8 cellular contexts compared by ENCODE assay signal in the genomic region with DNA sequence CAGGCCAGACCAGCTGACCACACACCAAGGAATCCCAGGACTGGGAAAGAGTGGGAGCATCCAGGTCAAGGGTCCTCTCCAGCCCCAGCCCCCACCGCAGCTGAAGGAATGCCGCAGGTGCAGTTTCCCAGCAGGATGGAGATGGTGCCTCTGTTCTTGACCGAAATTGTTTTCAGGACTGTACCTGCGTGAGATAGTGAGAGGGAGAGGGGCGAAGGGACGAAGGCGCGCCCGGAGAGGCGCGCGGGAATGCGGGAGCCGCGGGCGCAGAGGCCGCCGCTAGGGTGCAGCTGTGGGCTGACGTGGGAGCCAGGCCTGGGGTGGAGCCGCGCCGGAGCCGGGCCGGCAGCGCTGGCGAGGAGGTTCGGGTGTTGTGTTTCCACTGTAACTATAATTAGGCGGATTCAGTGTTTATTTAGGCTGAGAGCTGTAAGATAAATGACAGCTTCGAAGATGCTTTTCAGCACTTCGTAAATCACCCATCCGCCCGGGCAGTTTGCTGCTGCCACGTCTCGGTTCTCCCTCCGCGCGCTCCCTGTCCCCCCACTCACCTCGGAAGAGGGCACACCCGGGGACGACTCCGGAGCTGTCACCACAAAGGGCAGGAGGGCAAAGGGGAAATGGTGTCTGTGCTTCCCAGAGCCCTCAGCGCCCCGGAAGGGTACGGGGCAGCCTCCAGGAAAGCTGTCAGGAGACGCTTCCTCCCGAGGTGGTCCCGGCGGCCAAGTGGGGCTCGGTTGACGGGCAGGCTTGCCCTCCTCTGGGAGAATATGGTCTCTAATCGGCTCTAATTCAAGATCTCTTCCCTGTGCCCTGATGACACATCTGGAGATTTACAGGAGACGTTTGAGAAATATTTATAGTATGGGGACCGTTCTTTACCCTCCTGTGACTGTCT. TPM values are rescaled to one million over a fixed set of nuclear protein-coding genes. Genes with fewer than 3 reads are reported as not detected.
DNase-seq lines count a peak whose midpoint lies in the region; ATAC-seq and TF ChIP-seq lines count a peak whose summit lies in the region.

No MANE protein-coding gene starts in this region.

- intact Hi-C loops in Panc1 (cut with micrococcal nuclease; ENCODE audit: unreplicated experiment): loop anchor here (5.0 kb wide), 1 partner anchor 50 kb away; no protein-coding TSS in a partner anchor

- CTCF ChIA-PET in Panc1 (lab: Charles Lee): interaction anchor here (1.0 to 1.7 kb wide), 4 partner anchors 9 to 231 kb away, joined by 3 to 6 read pairs (median 3); no protein-coding TSS in a partner anchor

- H3K9me3 ChIP-seq in Panc1 (ENCODE audit: control insufficient read depth, insufficient read depth, low read depth, low read length): no peaks in the 10 kb centered on the region
- no peaks in the 10 kb centered on the region for H3K9me3 ChIP-seq in thymus (ENCODE audit: control insufficient read depth)

- H3K27me3 ChIP-seq in Panc1 (ENCODE audit: control insufficient read depth, insufficient read depth, low read length) (no peaks in the 10 kb centered on the region), foreskin keratinocyte (no peaks in the 10 kb centered on the region), thymus (ENCODE audit: control insufficient read depth, insufficient read depth) (peaks cover 22% of the 10 kb centered on the region)

- DNase-seq in DMS153 treated with DMSO at 0.1 percent for 48 hours (lab: John Stamatoyannopoulos, UW; ENCODE audit: unreplicated experiment) (peak; percentile 76), Panc1 (ENCODE audit: low read depth, low spot score) (no peak), foreskin keratinocyte (no peak), omental fat pad (ENCODE audit: low spot score) (peak; percentile 35)
- peak; percentile 40 for DNase-seq in activated T-helper 1 cell treated with anti-CD3 and anti-CD28 coated beads, Interleukin-2, amount 50 U/mL, for 16 hours (ENCODE audit: low read depth in 1 of 2, low spot score in 1 of 2)

- H3K4me1 ChIP-seq in Panc1 (ENCODE audit: control insufficient read depth, insufficient read depth, low read length) (peaks cover 38% of the 10 kb centered on the region), foreskin keratinocyte (peaks cover 10% of the 10 kb centered on the region), thymus (ENCODE audit: control insufficient read depth, insufficient read depth, low read length) (peaks cover 8% of the 10 kb centered on the region)

- ATAC-seq in HG03159 (IDR thresholded peaks at IDR 0.05; ENCODE audit: unreplicated experiment) (peak; percentile 53), Panc1 (peak; percentile 90), foreskin keratinocyte (peak; percentile 70), omental fat pad (ENCODE audit: low FRiP score) (peak; percentile 96), HG03571 (IDR thresholded peaks at IDR 0.05; ENCODE audit: unreplicated experiment) (no peak)

- in situ Hi-C loops in Panc1 (cut with HindIII; ENCODE audit: low pct_unique_long_range_greater_than_20kb, low sequenced_read_pairs): no loop called here

- WGBS in thymus: 5% methylated on average over 53 of the region's 53 CpGs

- H3K4me3 ChIP-seq in Panc1 (ENCODE audit: low read depth in 2 of 2, low read length in 2 of 2) (peak overlapping the region; percentile 26 to 60), thymus (ENCODE audit: low read length) (peak overlapping the region; percentile 42)

- BruUV-seq in Panc1 (replicated peaks; lab: Mats Ljungman, UMichigan): no TSS peak

- peak; percentile 97 for TF ChIP-seq CTCF in Panc1 (IDR thresholded peaks at IDR 0.05)
- TF ChIP-seq CTCF in foreskin keratinocyte (conservative IDR thresholded peaks at IDR 0.05): peak; percentile 88
- peak in 2 of 3 donors; percentile 27 to 60 for TF ChIP-seq CTCF in omental fat pad (IDR thresholded peaks at IDR 0.05)

- H3K36me3 ChIP-seq in Panc1 (ENCODE audit: control insufficient read depth, insufficient read depth, low read length) (no peaks in the 10 kb centered on the region), thymus (ENCODE audit: control insufficient read depth, insufficient read depth) (no peaks in the 10 kb centered on the region)

- POLR2A ChIA-PET in Panc1 (lab: Charles Lee): interaction anchor here (0.6 kb wide), 1 partner anchor 41 kb away, joined by 4 read pairs; no protein-coding TSS in a partner anchor

- H3K27ac ChIP-seq in Panc1 (ENCODE audit: low read length) (peak overlapping the region; percentile 90), foreskin keratinocyte (no peak overlapping the region), thymus (ENCODE audit: low read depth) (no peak overlapping the region)

RNA-seq across cellular contexts. Expression of a gene that starts 38.2 kb away (rescaled TPM):
- total RNA-seq in Panc1 (2021; ENCODE audit: unreplicated experiment) (not detected), foreskin keratinocyte (not detected in 2 replicates), omental fat pad (not detected)
- polyA plus RNA-seq in Panc1 (2012; ENCODE audit: insufficient read length): not detected
- polyA plus RNA-seq in foreskin keratinocyte (not detected in 2 replicates), thymus (0.11 TPM)

RNA-seq across cellular contexts. Expression of a gene that starts 52.3 kb away (rescaled TPM):
- 70.1 TPM for total RNA-seq in Panc1 (2021; ENCODE audit: unreplicated experiment)
- polyA plus RNA-seq in Panc1 (2012; ENCODE audit: insufficient read length): 66.6 TPM
- total RNA-seq in foreskin keratinocyte: 0.41 and 0.74 TPM in 2 replicates
- polyA plus RNA-seq in foreskin keratinocyte: 1.2 and 1.3 TPM in 2 replicates
- total RNA-seq in omental fat pad: 10 to 100 TPM in 3 of 4 donors, 1 to 10 TPM in 1; 9.7 to 35.2 (median 16.3) TPM
- polyA plus RNA-seq in thymus: 11.1 TPM

Comparison
In these comparisons a context has a peak if more than half of its experiments do, and no peak if none do; other contexts are left out.
1. DNase-seq: peak in DMS153 treated with DMSO at 0.1 percent for 48 hours (single experiment), activated T-helper 1 cell treated with anti-CD3 and anti-CD28 coated beads, Interleukin-2, amount 50 U/mL, for 16 hours (2 of 2) and omental fat pad (single experiment); none in Panc1 (single experiment) and foreskin keratinocyte (0 of 2).
2. CTCF ChIP-seq: peak in every context shown above with its lines; median percentile 97 in Panc1; 88 in foreskin keratinocyte; 44 in omental fat pad.